ENCODE assay signal across 31 cellular contexts in the genomic region with DNA sequence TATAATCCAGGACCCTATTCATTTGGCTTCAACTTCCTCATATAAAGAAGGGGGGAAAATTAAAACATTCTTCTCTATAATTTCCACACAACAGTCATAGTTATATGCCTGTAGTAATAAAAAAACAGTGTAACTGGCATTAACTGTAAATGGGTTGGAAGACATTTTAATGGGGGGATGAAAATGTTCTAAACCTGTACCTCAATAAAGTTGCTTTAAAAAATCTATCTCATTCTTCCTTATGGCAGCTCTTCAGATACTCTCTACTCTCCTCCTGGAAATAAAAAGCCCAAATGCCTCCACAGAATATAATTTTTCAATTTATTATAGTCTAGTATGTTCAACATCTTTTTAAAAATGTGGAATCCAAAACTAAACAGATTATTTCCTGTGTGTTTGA. TPM values are rescaled to one million over a fixed set of nuclear protein-coding genes. Genes with fewer than 3 reads are reported as not detected.
"Had no signal": no experiment of that assay in that cellular context is flagged by ENCODE, and none has a peak within 500 bp of the region (broad histone marks: within the 10 kb centered on the region; RNA-seq: fewer than 3 reads in every experiment).

No MANE protein-coding gene starts in this region.

- H3K79me2 ChIP-seq: parathyroid adenoma had no signal

- H3K9me3 ChIP-seq: ovary, psoas muscle, right lobe of liver, sigmoid colon, spleen, suprapubic skin, testis, tibial artery, transverse colon, upper lobe of right lung, uterus had no signal

- DNase-seq: naive thymus-derived CD4-positive, alpha-beta T cell; natural killer cell; occipital lobe; ovary; posterior cingulate gyrus; psoas muscle; right cardiac atrium; right lobe of liver; sigmoid colon; small intestine; spleen; stimulated activated CD4-positive, alpha-beta T cell treated with anti-CD3 and anti-CD28 coated beads, Interleukin-12 subunit alpha, Interleukin-12 subunit beta, amount 100 ng/mL, for 4 hours; stimulated activated CD4-positive, alpha-beta T cell treated with anti-CD3 and anti-CD28 coated beads, Interleukin-1b, Interleukin-23, amount 100 ng/mL, for 48 hours; stimulated activated CD4-positive, alpha-beta T cell treated with anti-CD3 and anti-CD28 coated beads, Interleukin-4, amount 100 ng/mL, for 1 hour; stimulated activated CD4-positive, alpha-beta T cell treated with anti-CD3 and anti-CD28 coated beads, Interleukin-4, amount 100 ng/mL, for 4 hours; stimulated activated CD8-positive, alpha-beta memory T cell treated with anti-CD3 and anti-CD28 coated beads, Interleukin-4, amount 100 ng/mL, for 48 hours; stimulated activated naive CD4-positive, alpha-beta T cell; stimulated activated naive CD8-positive, alpha-beta T cell treated with anti-CD3 and anti-CD28 coated beads, Interleukin-15, amount 100 ng/mL, for 72 hours; stimulated activated naive CD8-positive, alpha-beta T cell treated with anti-CD3 and anti-CD28 coated beads, Interleukin-15, Interleukin-2, amounts not matched to agents 100 U/mL and 50 U/mL, for 24 hours; substantia nigra; testis; tibial artery; transverse colon; upper lobe of right lung; uterus had no signal

- H2AFZ ChIP-seq: neural progenitor cell, parathyroid adenoma had no signal

- ATAC-seq: naive thymus-derived CD4-positive, alpha-beta T cell; natural killer cell; psoas muscle; right cardiac atrium; right lobe of liver; stimulated activated memory B cell treated with anti-CD40 and anti-IgM and Interleukin-4, amounts not matched to agents 10 μg/mL and 1 μg/mL and 100 μg/mL, for 72 hours; stimulated activated naive CD8-positive, alpha-beta T cell treated with anti-CD3 and anti-CD28 coated beads, Interleukin-15, amount 100 ng/mL, for 72 hours; stimulated activated naive CD8-positive, alpha-beta T cell treated with anti-CD3 and anti-CD28 coated beads, Interleukin-15, Interleukin-2, amounts not matched to agents 100 U/mL and 50 U/mL, for 24 hours; upper lobe of right lung had no signal

- H3K27ac ChIP-seq: neural progenitor cell, ovary, parathyroid adenoma, psoas muscle, right lobe of liver, sigmoid colon, spleen, suprapubic skin, testis, transverse colon, upper lobe of right lung, uterus had no signal

- H3K4me1 ChIP-seq: neural progenitor cell, parathyroid adenoma, testis had no signal

- H3K27me3 ChIP-seq: neural progenitor cell, ovary, right lobe of liver, sigmoid colon, spleen, suprapubic skin, testis, tibial artery, transverse colon, upper lobe of right lung, uterus had no signal

- H3K9ac ChIP-seq: neural progenitor cell, parathyroid adenoma had no signal

- FAIRE-seq: small intestine had no signal

- H3K4me2 ChIP-seq: neural progenitor cell had no signal

- H3K36me3 ChIP-seq: neural progenitor cell, ovary, right lobe of liver, spleen, suprapubic skin, tibial artery, transverse colon, upper lobe of right lung had no signal

- H3K4me3 ChIP-seq: neural progenitor cell, ovary, psoas muscle, right lobe of liver, sigmoid colon, spleen, suprapubic skin, testis, tibial artery, transverse colon, upper lobe of right lung, uterus had no signal

RNA-seq across cellular contexts. Expression of gene LRRIQ3, which starts 2.6 kb away (rescaled TPM):
- polyA plus RNA-seq: neural cell had no signal

RNA-seq across cellular contexts. Expression of gene TNNI3K, which starts 39.8 kb away (rescaled TPM):
- total RNA-seq: progenitor cell of endocrine pancreas had no signal
- polyA plus RNA-seq: naive thymus-derived CD4-positive, alpha-beta T cell had no signal
